In genomic region chr12:52522346-52523011, GRCh38 we compare ENCODE assay signal across 15 cellular contexts. TPM values are rescaled to one million over a fixed set of nuclear protein-coding genes. Genes with fewer than 3 reads are reported as not detected.
A peak's percentile ranks its signal among the peaks of the same experiment; 100 is the strongest.
DNase-seq lines count a peak whose midpoint lies in the region; ATAC-seq and TF ChIP-seq lines count a peak whose summit lies in the region.
"Had no signal": no experiment of that assay in that cellular context is flagged by ENCODE, and none has a peak within 500 bp of the region (broad histone marks: within the 10 kb centered on the region; RNA-seq: fewer than 3 reads in every experiment).

No MANE protein-coding gene starts in this region.

- TF ChIP-seq CTCF in coronary artery (IDR thresholded peaks at IDR 0.05), result no peak

- H3K27ac ChIP-seq in coronary artery, result no peak overlapping the region
- H3K27ac ChIP-seq: SJCRH30, uterus, WERI-Rb-1 had no signal

- DNase-seq in AG20443 (ENCODE audit: low spot score) (peak; percentile 52), coronary artery (ENCODE audit: low spot score) (peak; percentile 53), mucosa of gallbladder (ENCODE audit: low spot score) (peak; percentile 41), NCI-H526 treated with DMSO at 0.1 percent for 48 hours (lab: John Stamatoyannopoulos, UW) (no peak), activated gamma-delta T cell treated with Interleukin-2 at 50 U/mL for 16 hours (no peak), NCI-H524 treated with DMSO at 0.1 percent for 48 hours (lab: John Stamatoyannopoulos, UW) (no peak)
- DNase-seq: glutamatergic neuron, Kasumi-1, NCI-H2227 treated with DMSO at 0.1 percent for 48 hours, uterus, WERI-Rb-1 had no signal

- H3K4me3 ChIP-seq in coronary artery, result no peak overlapping the region
- H3K4me3 ChIP-seq: HAP-1, SJCRH30, uterus had no signal

- TF ChIP-seq RAD21 in Ishikawa (IDR thresholded peaks at IDR 0.05; ENCODE audit: low read depth), result peak; percentile 41

- peak; percentile 99 for TF ChIP-seq EP300 in Ishikawa (IDR thresholded peaks at IDR 0.05; ENCODE audit: borderline replicate concordance)

- ATAC-seq in GM21786 (IDR thresholded peaks at IDR 0.05; ENCODE audit: unreplicated experiment), result no peak

TF ChIP-seq in Ishikawa, 13 proteins besides CTCF, POLR2A, EP300 and RAD21:
- TF ChIP-seq TEAD4 (IDR thresholded peaks at IDR 0.05) (peak; percentile 98), YY1 (IDR thresholded peaks at IDR 0.05; ENCODE audit: low read depth) (peak; percentile 81), EGR1 (IDR thresholded peaks at IDR 0.05) (no peak), USF1 (IDR thresholded peaks at IDR 0.05) (no peak; the same call in 1 of the 2 replicates), CEBPB (IDR thresholded peaks at IDR 0.05) (peak; percentile 72; the same call in 1 of the 2 replicates), NFIC (IDR thresholded peaks at IDR 0.05) (peak; percentile 97), TAF1 (IDR thresholded peaks at IDR 0.05; ENCODE audit: low read depth) (peak; percentile 41; the same call in 1 of the 2 replicates), CREB1 (IDR thresholded peaks at IDR 0.05; ENCODE audit: low read depth) (no peak), REST (IDR thresholded peaks at IDR 0.05; ENCODE audit: low read depth) (no peak; the same call in 1 of the 2 replicates), FOXM1 (IDR thresholded peaks at IDR 0.05; ENCODE audit: borderline replicate concordance, low read depth) (peak; percentile 97), ZBTB7A (IDR thresholded peaks at IDR 0.05; ENCODE audit: low read depth) (peak; percentile 93), TCF12 (IDR thresholded peaks at IDR 0.05; ENCODE audit: low read depth) (peak; percentile 99)
- TF ChIP-seq, protein P1, sequence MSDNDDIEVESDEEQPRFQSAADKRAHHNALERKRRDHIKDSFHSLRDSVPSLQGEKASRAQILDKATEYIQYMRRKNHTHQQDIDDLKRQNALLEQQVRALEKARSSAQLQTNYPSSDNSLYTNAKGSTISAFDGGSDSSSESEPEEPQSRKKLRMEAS (IDR thresholded peaks at IDR 0.05), result peak; percentile 98

RNA-seq across cellular contexts. Expression of gene KRT5, which starts 2.3 kb away (rescaled TPM):
- not detected for total RNA-seq in mucosa of gallbladder
- total RNA-seq: SJCRH30 had no signal

RNA-seq across cellular contexts. Expression of gene KRT6A, which starts 29.4 kb away (rescaled TPM):
- total RNA-seq in mucosa of gallbladder, result not detected
- total RNA-seq: SJCRH30 had no signal

RNA-seq across cellular contexts. Expression of gene KRT71, which starts 30.5 kb away (rescaled TPM):
- not detected for total RNA-seq in mucosa of gallbladder
- total RNA-seq: SJCRH30, uterus had no signal

RNA-seq across cellular contexts. Expression of gene KRT6C, which starts 48.9 kb away (rescaled TPM):
- total RNA-seq in mucosa of gallbladder, result not detected
- total RNA-seq: SJCRH30 had no signal

RNA-seq across cellular contexts. Expression of gene KRT74, which starts 51.2 kb away (rescaled TPM):
- not detected for total RNA-seq in mucosa of gallbladder
- total RNA-seq: SJCRH30, uterus had no signal

Comparison
In these comparisons a context has a peak if more than half of its experiments do, and no peak if none do; other contexts are left out.
1. DNase-seq: peak in AG20443 (single experiment), coronary artery (single experiment) and mucosa of gallbladder (single experiment); none in NCI-H526 treated with DMSO at 0.1 percent for 48 hours (single experiment), activated gamma-delta T cell treated with Interleukin-2 at 50 U/mL for 16 hours (single experiment) and NCI-H524 treated with DMSO at 0.1 percent for 48 hours (single experiment).